18 cellular contexts compared by ENCODE assay signal in the genomic region with DNA sequence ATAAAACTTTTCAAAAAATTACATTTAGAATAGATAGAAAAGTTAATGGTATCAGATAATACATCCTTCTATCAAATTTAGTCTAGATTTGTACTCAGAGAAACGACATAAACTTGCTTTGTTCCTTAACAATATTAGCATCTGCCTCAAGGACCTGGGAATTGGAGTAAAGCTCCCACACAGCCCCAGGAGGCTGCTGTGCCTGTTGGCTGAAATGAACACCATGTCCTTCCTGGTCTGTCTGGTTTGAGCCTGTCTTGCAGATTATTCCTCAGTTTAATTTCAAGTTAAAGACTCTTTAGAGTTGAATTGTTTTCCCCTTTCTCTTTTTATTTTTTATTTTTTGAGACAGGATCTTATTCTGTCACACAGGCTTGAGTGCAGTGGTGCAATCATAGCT. TPM values are rescaled to one million over a fixed set of nuclear protein-coding genes. Genes with fewer than 3 reads are reported as not detected.
"Had no signal": no experiment of that assay in that cellular context is flagged by ENCODE, and none has a peak within 500 bp of the region (broad histone marks: within the 10 kb centered on the region; RNA-seq: fewer than 3 reads in every experiment).

No MANE protein-coding gene starts in this region.

- ATAC-seq: gastroesophageal sphincter, left lung had no signal

- H3K4me1 ChIP-seq: left lung, parathyroid adenoma had no signal

- DNase-seq: activated CD4-positive, alpha-beta memory T cell treated with anti-CD3 and anti-CD28 coated beads for 36 hours; activated CD8-positive, alpha-beta memory T cell treated with anti-CD3 and anti-CD28 coated beads, Interleukin-2, amount 50 U/mL, for 4 hours; cortex of kidney; effector CD8-positive, alpha-beta T cell; left lung; nephron progenitor cell; retina; stimulated activated CD4-positive, alpha-beta T cell treated with anti-CD3 and anti-CD28 coated beads, Interleukin-4, amount 100 ng/mL, for 24 hours; stomach; T-helper 9 cell had no signal

- H3K27ac ChIP-seq: gastroesophageal sphincter, left lung, parathyroid adenoma, stomach had no signal

- H3K36me3 Mint-ChIP-seq: activated CD4-positive, alpha-beta memory T cell treated with anti-CD3 and anti-CD28 coated beads for 36 hours had no signal

- H3K27me3 ChIP-seq: gastroesophageal sphincter, left lung, stomach had no signal

- H3K9me3 ChIP-seq: gastroesophageal sphincter, left lung, stomach had no signal

- H3K4me3 Mint-ChIP-seq: activated CD4-positive, alpha-beta memory T cell treated with anti-CD3 and anti-CD28 coated beads for 36 hours; activated T-helper 1 cell treated with anti-CD3 and anti-CD28 coated beads, Interleukin-12 subunit alpha, Interleukin-12 subunit beta, Interleukin-2, Interleukin-4 antibody, amounts not matched to agents 30 ng/mL and 10 ng/mL and 1 ng/mL, durations not matched to agents 14 hours and 24 hours and 36 hours; nephron progenitor cell had no signal

- H3K4me3 ChIP-seq: gastroesophageal sphincter, left lung, stomach had no signal

- H3K36me3 ChIP-seq: gastroesophageal sphincter, left lung, stomach had no signal

- H2AFZ ChIP-seq: parathyroid adenoma had no signal

- H3K27ac Mint-ChIP-seq: activated CD4-positive, alpha-beta memory T cell treated with anti-CD3 and anti-CD28 coated beads for 36 hours; activated naive CD4-positive, alpha-beta T cell treated with anti-CD3 and anti-CD28 coated beads for 36 hours; activated T-helper 1 cell treated with anti-CD3 and anti-CD28 coated beads, Interleukin-12 subunit alpha, Interleukin-12 subunit beta, Interleukin-2, Interleukin-4 antibody, amounts not matched to agents 30 ng/mL and 10 ng/mL and 1 ng/mL, durations not matched to agents 14 hours and 24 hours and 36 hours; nephron progenitor cell had no signal

- H3K27me3 Mint-ChIP-seq: activated CD4-positive, alpha-beta memory T cell treated with anti-CD3 and anti-CD28 coated beads for 36 hours had no signal

RNA-seq across cellular contexts. Expression of a gene that starts 59.2 kb away (rescaled TPM):
- total RNA-seq: activated CD4-positive, alpha-beta memory T cell treated with anti-CD3 and anti-CD28 coated beads for 36 hours; activated naive CD4-positive, alpha-beta T cell treated with anti-CD3 and anti-CD28 coated beads for 36 hours; activated T-helper 1 cell treated with anti-CD3 and anti-CD28 coated beads, Interleukin-12 subunit alpha, Interleukin-12 subunit beta, Interleukin-2, Interleukin-4 antibody, amounts not matched to agents 30 ng/mL and 10 ng/mL and 1 ng/mL, durations not matched to agents 14 hours and 24 hours and 36 hours; astrocyte; cardiac septum; skeletal muscle tissue; urinary bladder had no signal
